ENCODE assay signal across 8 cellular contexts in the genomic region with DNA sequence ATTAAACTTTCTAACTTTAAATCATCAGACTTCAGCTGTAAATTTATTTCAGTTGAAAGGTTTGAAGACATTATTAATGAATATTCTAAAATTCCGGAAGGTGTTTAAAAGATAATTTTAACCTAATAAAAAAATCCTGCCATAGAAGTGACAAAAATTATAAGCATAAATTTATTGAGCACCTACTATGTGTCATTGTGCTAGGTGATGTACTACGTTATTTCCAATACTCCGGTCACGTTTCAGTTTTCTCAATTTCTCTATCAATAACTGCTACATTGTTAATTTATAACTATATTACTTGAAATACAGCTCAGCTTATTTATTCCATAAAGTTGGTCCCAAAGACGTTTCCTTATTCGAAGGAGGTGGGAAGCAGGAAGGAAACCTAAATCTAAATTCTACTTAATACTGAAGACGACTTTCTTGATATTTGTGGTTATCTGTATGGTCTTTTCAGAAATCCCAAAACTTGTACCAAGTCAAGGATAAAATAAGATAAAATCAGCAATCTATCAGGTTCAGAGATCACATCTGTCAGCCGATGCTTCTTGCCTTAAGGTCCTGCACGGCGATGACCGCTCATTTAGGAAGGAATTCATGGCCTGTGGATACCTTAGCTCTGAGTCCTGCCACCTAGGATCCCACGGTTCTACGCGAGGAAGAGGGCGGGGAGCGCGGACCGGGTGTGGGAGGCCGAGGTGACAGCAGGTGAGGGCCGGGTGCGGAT. TPM values are rescaled to one million over a fixed set of nuclear protein-coding genes. Genes with fewer than 3 reads are reported as not detected.
DNase-seq lines count a peak whose midpoint lies in the region; ATAC-seq, FAIRE-seq and TF ChIP-seq lines count a peak whose summit lies in the region.

No MANE protein-coding gene starts in this region.

- TF ChIP-seq CTCF in osteoblast (IDR thresholded peaks at IDR 0.05; ENCODE audit: extremely low read depth, low read depth, low read length): no peak

- no peak overlapping the region for H3K9ac ChIP-seq in endocrine pancreas (ENCODE audit: control insufficient read depth, insufficient read depth, low read length)

- H3K4me2 ChIP-seq in osteoblast (ENCODE audit: insufficient read depth, low read length): peak overlapping the region; percentile 89

- no peak for DNase-seq in GM18507 (ENCODE audit: extremely low spot score, insufficient read length, low read depth)
- peak; percentile 66 for DNase-seq in T-helper 9 cell
- DNase-seq in osteoblast (ENCODE audit: insufficient read length, low spot score, missing footprints): no peak
- DNase-seq in NCI-H2227 (lab: John Stamatoyannopoulos, UW; ENCODE audit: unreplicated experiment): no peak
- no peak for DNase-seq in superior temporal gyrus (ENCODE audit: extremely low spot score)

- H2AFZ ChIP-seq in osteoblast (ENCODE audit: low read length): peak overlapping the region; percentile 87

- H3K4me1 ChIP-seq in endocrine pancreas (ENCODE audit: control insufficient read depth, insufficient read depth, low read length) (peaks cover 12% of the 10 kb centered on the region), osteoblast (ENCODE audit: insufficient read depth, low read length) (peaks cover 35% of the 10 kb centered on the region)

- H3K27me3 ChIP-seq in endocrine pancreas (ENCODE audit: control insufficient read depth, insufficient read depth, low read length) (no peaks in the 10 kb centered on the region), osteoblast (ENCODE audit: insufficient read depth, low read length) (no peaks in the 10 kb centered on the region)

- peak; percentile 97 for FAIRE-seq in GM18507 (lab: Jason Lieb, UNC)

- peaks cover 8% of the 10 kb centered on the region for H4K20me1 ChIP-seq in osteoblast (ENCODE audit: insufficient read depth, low read length)

- H3K79me2 ChIP-seq in osteoblast (ENCODE audit: insufficient read depth, low read length): peaks cover 51% of the 10 kb centered on the region

- H3K4me3 ChIP-seq in endocrine pancreas (ENCODE audit: control insufficient read depth, insufficient read depth, low read length) (peak overlapping the region; percentile 83), osteoblast (ENCODE audit: insufficient read depth, low read length) (peak overlapping the region; percentile 92)

- H3K27ac ChIP-seq in osteoblast (ENCODE audit: low read depth, low read length): peak overlapping the region; percentile 83

- H3K9me3 ChIP-seq in endocrine pancreas (ENCODE audit: control insufficient read depth, low read length): no peaks in the 10 kb centered on the region
- no peaks in the 10 kb centered on the region for H3K9me3 ChIP-seq in osteoblast (ENCODE audit: low read depth, low read length)

- H3K36me3 ChIP-seq in endocrine pancreas (ENCODE audit: control insufficient read depth, insufficient read depth, low read length) (no peaks in the 10 kb centered on the region), osteoblast (ENCODE audit: insufficient read depth, low read length) (no peaks in the 10 kb centered on the region)

- no peak for ATAC-seq in GM21447 (IDR thresholded peaks at IDR 0.05; ENCODE audit: unreplicated experiment)
- no peak for ATAC-seq in HG02642 (IDR thresholded peaks at IDR 0.05; ENCODE audit: poor library complexity, unreplicated experiment)

RNA-seq across cellular contexts. Expression of a gene that starts 1.2 kb away (rescaled TPM):
- 53.6 and 56.1 TPM in 2 replicates for total RNA-seq in osteoblast
